14 cellular contexts compared by ENCODE assay signal in the genomic region with DNA sequence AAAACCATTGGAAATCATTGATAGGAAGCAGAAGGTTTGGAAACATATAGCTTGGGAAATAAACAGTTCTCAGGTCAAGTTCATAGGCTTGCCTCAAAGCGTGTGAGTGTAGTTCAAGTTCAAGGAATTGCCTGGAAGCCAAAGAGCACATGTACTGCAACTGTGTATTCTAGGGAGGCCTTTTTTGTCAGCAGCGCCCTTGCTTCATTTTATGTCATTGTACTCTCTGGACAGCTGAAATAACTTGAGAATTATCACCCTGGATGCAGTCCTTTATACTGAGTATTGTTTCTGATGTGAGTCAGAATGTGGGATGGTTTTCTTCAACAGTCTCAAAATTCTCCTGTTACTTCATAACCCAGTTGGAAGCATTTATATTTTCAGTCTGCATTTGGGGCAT. TPM values are rescaled to one million over a fixed set of nuclear protein-coding genes. Genes with fewer than 3 reads are reported as not detected.
DNase-seq lines count a peak whose midpoint lies in the region; ATAC-seq, FAIRE-seq and TF ChIP-seq lines count a peak whose summit lies in the region.
"Had no signal": no experiment of that assay in that cellular context is flagged by ENCODE, and none has a peak within 500 bp of the region (broad histone marks: within the 10 kb centered on the region; RNA-seq: fewer than 3 reads in every experiment).

No MANE protein-coding gene starts in this region.

- H3K27ac ChIP-seq in A549 (no peak overlapping the region), aorta (ENCODE audit: low read depth in 1 of 2, low read length in 2 of 2) (no peak overlapping the region), prostate gland (no peak overlapping the region), caudate nucleus (ENCODE audit: low read depth, low read length) (no peak overlapping the region)
- H3K27ac ChIP-seq: gastrocnemius medialis had no signal

- no peak for DNase-seq in A549 (ENCODE audit: low read depth in 1 of 2, low spot score in 1 of 2)
- peak; percentile 58 for DNase-seq in GM04503 (ENCODE audit: low read depth)
- DNase-seq in adipocyte (ENCODE audit: low read depth), result peak; percentile 66
- DNase-seq in foreskin melanocyte, result peak; percentile 8
- DNase-seq in aorta, result no peak
- DNase-seq in prostate gland (ENCODE audit: low spot score), result no peak
- no peak for DNase-seq in caudate nucleus (lab: John Stamatoyannopoulos, UW)
- DNase-seq in hepatic stellate cell (ENCODE audit: low spot score), result no peak
- DNase-seq: activated gamma-delta T cell, BE2C, gastrocnemius medialis, MG63 had no signal

- TF ChIP-seq CTCF in A549 (IDR thresholded peaks at IDR 0.05), result no peak
- TF ChIP-seq CTCF in prostate gland (IDR thresholded peaks at IDR 0.05), result no peak

- CTCF ChIA-PET in A549 (lab: Yijun Ruan, JAX), result interaction anchor here (1.1 to 1.4 kb wide), 3 partner anchors 9 to 69 kb away, joined by 3 to 4 read pairs (median 3); no protein-coding TSS in a partner anchor

- peaks cover 13% of the 10 kb centered on the region; the same call in 2 of the 3 replicates for H3K4me1 ChIP-seq in A549
- peaks cover 21% of the 10 kb centered on the region for H3K4me1 ChIP-seq in adipocyte (ENCODE audit: control insufficient read depth, insufficient read depth, low read length)
- no peaks in the 10 kb centered on the region for H3K4me1 ChIP-seq in aorta (ENCODE audit: control insufficient read depth in 1 of 2, insufficient read depth in 2 of 2, low read length in 2 of 2)
- H3K4me1 ChIP-seq in prostate gland (replicated peaks), result no peaks in the 10 kb centered on the region
- H3K4me1 ChIP-seq: gastrocnemius medialis, HAP-1 had no signal

- no peak for TF ChIP-seq POLR2A in A549 (IDR thresholded peaks at IDR 0.05; ENCODE audit: low read length)
- TF ChIP-seq POLR2A in prostate gland (IDR thresholded peaks at IDR 0.05), result no peak

- H3K27me3 ChIP-seq in adipocyte (replicated peaks; ENCODE audit: control insufficient read depth, insufficient read depth, low read length), result no peaks in the 10 kb centered on the region
- no peaks in the 10 kb centered on the region for H3K27me3 ChIP-seq in aorta (ENCODE audit: control insufficient read depth in 1 of 2, insufficient read depth in 2 of 2, low read length in 1 of 2)
- no peaks in the 10 kb centered on the region for H3K27me3 ChIP-seq in prostate gland (replicated peaks; ENCODE audit: insufficient read depth)
- H3K27me3 ChIP-seq: BE2C, gastrocnemius medialis, MG63 had no signal

- ATAC-seq in A549 (no peak), aorta (ENCODE audit: low FRiP score) (no peak)
- ATAC-seq: gastrocnemius medialis had no signal

- H3K4me3 ChIP-seq in A549 (no peak overlapping the region), adipocyte (ENCODE audit: low read length) (no peak overlapping the region), aorta (ENCODE audit: low read length in 2 of 2) (no peak overlapping the region), prostate gland (no peak overlapping the region)
- H3K4me3 ChIP-seq: gastrocnemius medialis, HAP-1, MG63 had no signal

- no peak for TF ChIP-seq RAD21 in A549 (conservative IDR thresholded peaks at IDR 0.05 in 1 of 2, IDR thresholded peaks at IDR 0.05 in 1 of 2)

- WGBS in A549 (ENCODE audit: missing lambda C conversion rate), result 76% methylated on average over 2 of the region's 2 CpGs
- 64 to 70% methylated on average over 2 of the region's 2 CpGs for WGBS in aorta, 2 donors
- 59% methylated on average over 2 of the region's 2 CpGs for WGBS in prostate gland

- H3K36me3 ChIP-seq in adipocyte (ENCODE audit: control insufficient read depth, insufficient read depth, low read length, severe bottlenecking), result no peaks in the 10 kb centered on the region
- no peaks in the 10 kb centered on the region for H3K36me3 ChIP-seq in aorta (ENCODE audit: control insufficient read depth in 1 of 2, insufficient read depth in 2 of 2, low read length in 1 of 2)
- no peaks in the 10 kb centered on the region for H3K36me3 ChIP-seq in prostate gland
- H3K36me3 ChIP-seq: BE2C, gastrocnemius medialis, HAP-1, MG63 had no signal

- H3K9me3 ChIP-seq in A549 (no peaks in the 10 kb centered on the region), adipocyte (ENCODE audit: control insufficient read depth, low read length) (no peaks in the 10 kb centered on the region), aorta (ENCODE audit: control insufficient read depth, low read length) (no peaks in the 10 kb centered on the region), prostate gland (no peaks in the 10 kb centered on the region)
- H3K9me3 ChIP-seq: BE2C, gastrocnemius medialis, HAP-1, MG63 had no signal

- POLR2A ChIA-PET in A549 (lab: Yijun Ruan, JAX), result no interaction called here

- intact Hi-C loops in aorta (cut with DNase I) (no loop called here), prostate gland (cut with DNase I) (no loop called here)

- no peak for FAIRE-seq in A549 (lab: Jason Lieb, UNC)
- FAIRE-seq: colon had no signal

- peak overlapping the region; percentile 7; the same call in 1 of the 3 replicates for H3K4me2 ChIP-seq in A549

- no peak overlapping the region for H3K9ac ChIP-seq in adipocyte (ENCODE audit: low read length)

- no peak for TF ChIP-seq EP300 in A549 (IDR thresholded peaks at IDR 0.05)

TF ChIP-seq in A549, 52 proteins besides CTCF, POLR2A, EP300 and RAD21:
- TF ChIP-seq HOXB13 (CRISPR knock-in tag; IDR thresholded peaks at IDR 0.05; ENCODE audit: low read depth) (no peak), KDM5A (IDR thresholded peaks at IDR 0.05) (no peak), FOSB (CRISPR knock-in tag; IDR thresholded peaks at IDR 0.05) (no peak), NR3C1 (IDR thresholded peaks at IDR 0.05) (no peak), EHF (CRISPR knock-in tag; IDR thresholded peaks at IDR 0.05) (no peak), MYC (IDR thresholded peaks at IDR 0.05; ENCODE audit: borderline replicate concordance, low read length) (no peak), CHD2 (IDR thresholded peaks at IDR 0.05; ENCODE audit: low read length, partially characterized antibody) (no peak), ZNF302 (CRISPR knock-in tag; IDR thresholded peaks at IDR 0.05) (no peak), POLR2AphosphoS2 (conservative IDR thresholded peaks at IDR 0.05; ENCODE audit: low read length) (no peak), ZC3H11A (IDR thresholded peaks at IDR 0.05) (no peak), CBX2 (IDR thresholded peaks at IDR 0.05; ENCODE audit: borderline replicate concordance, low read depth) (no peak), BCL3 (IDR thresholded peaks at IDR 0.05) (no peak), HDAC2 (IDR thresholded peaks at IDR 0.05) (no peak), ATOH8 (CRISPR knock-in tag; IDR thresholded peaks at IDR 0.05; ENCODE audit: low read depth) (no peak), ZFP36 (IDR thresholded peaks at IDR 0.05; ENCODE audit: borderline replicate concordance, partially characterized antibody) (no peak), BHLHE40 (IDR thresholded peaks at IDR 0.05; ENCODE audit: low read depth, low read length) (no peak)
- TF ChIP-seq, protein P1, sequence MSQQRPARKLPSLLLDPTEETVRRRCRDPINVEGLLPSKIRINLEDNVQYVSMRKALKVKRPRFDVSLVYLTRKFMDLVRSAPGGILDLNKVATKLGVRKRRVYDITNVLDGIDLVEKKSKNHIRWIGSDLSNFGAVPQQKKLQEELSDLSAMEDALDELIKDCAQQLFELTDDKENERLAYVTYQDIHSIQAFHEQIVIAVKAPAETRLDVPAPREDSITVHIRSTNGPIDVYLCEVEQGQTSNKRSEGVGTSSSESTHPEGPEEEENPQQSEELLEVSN (IDR thresholded peaks at IDR 0.05; ENCODE audit: borderline replicate concordance, low read depth), result no peak
- TF ChIP-seq, protein P2, sequence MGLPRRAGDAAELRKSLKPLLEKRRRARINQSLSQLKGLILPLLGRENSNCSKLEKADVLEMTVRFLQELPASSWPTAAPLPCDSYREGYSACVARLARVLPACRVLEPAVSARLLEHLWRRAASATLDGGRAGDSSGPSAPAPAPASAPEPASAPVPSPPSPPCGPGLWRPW (IDR thresholded peaks at IDR 0.05), result no peak
- TF ChIP-seq, protein P3, sequence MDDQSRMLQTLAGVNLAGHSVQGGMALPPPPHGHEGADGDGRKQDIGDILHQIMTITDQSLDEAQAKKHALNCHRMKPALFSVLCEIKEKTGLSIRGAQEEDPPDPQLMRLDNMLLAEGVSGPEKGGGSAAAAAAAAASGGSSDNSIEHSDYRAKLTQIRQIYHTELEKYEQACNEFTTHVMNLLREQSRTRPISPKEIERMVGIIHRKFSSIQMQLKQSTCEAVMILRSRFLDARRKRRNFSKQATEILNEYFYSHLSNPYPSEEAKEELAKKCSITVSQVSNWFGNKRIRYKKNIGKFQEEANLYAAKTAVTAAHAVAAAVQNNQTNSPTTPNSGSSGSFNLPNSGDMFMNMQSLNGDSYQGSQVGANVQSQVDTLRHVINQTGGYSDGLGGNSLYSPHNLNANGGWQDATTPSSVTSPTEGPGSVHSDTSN (IDR thresholded peaks at IDR 0.05), result no peak

RNA-seq across cellular contexts. Expression of gene EVL, which starts 16.0 kb away (rescaled TPM):
- polyA plus RNA-seq in A549 (2011; rRNA removed), result 14.8 and 17.0 TPM in 2 replicates
- 22.7 and 24.5 TPM in 2 replicates for polyA plus RNA-seq in A549 (2012; cell fraction: cytosol; rRNA removed)
- 86.6 and 98.4 TPM in 2 replicates for polyA plus RNA-seq in A549 (2012; cell fraction: nucleus; rRNA removed)
- polyA plus RNA-seq in A549 (2017; fragmentation: RNase III; extraction: RNeasy Plus Mini Kit Qiagen cat#74134 plus additional on column Dnase treatment), result 30.1 to 32.9 TPM (median 30.6 TPM) in 3 replicates
- polyA minus RNA-seq in A549 (2011; rRNA and poly(A)+ RNA removed), result 19.2 and 21.8 TPM in 2 replicates
- total RNA-seq in aorta, result 100 to 1,000 TPM in 1 of 2 donors, 10 to 100 TPM in 1; 34.2 to 133 TPM
- 10 to 100 TPM; 21.3 to 77.2 TPM for polyA plus RNA-seq in aorta
- total RNA-seq in prostate gland, result 10 to 100 TPM; 42.5 to 98.4 TPM

Comparison
In these comparisons a context has a peak if more than half of its experiments do, and no peak if none do; other contexts are left out.
1. DNase-seq: peak in GM04503 (single experiment), adipocyte (single experiment) and foreskin melanocyte (single experiment); none in A549 (0 of 2), aorta (0 of 2), prostate gland (single experiment), caudate nucleus (0 of 61) and hepatic stellate cell (single experiment).